9 cellular contexts compared by ENCODE assay signal in the genomic region with DNA sequence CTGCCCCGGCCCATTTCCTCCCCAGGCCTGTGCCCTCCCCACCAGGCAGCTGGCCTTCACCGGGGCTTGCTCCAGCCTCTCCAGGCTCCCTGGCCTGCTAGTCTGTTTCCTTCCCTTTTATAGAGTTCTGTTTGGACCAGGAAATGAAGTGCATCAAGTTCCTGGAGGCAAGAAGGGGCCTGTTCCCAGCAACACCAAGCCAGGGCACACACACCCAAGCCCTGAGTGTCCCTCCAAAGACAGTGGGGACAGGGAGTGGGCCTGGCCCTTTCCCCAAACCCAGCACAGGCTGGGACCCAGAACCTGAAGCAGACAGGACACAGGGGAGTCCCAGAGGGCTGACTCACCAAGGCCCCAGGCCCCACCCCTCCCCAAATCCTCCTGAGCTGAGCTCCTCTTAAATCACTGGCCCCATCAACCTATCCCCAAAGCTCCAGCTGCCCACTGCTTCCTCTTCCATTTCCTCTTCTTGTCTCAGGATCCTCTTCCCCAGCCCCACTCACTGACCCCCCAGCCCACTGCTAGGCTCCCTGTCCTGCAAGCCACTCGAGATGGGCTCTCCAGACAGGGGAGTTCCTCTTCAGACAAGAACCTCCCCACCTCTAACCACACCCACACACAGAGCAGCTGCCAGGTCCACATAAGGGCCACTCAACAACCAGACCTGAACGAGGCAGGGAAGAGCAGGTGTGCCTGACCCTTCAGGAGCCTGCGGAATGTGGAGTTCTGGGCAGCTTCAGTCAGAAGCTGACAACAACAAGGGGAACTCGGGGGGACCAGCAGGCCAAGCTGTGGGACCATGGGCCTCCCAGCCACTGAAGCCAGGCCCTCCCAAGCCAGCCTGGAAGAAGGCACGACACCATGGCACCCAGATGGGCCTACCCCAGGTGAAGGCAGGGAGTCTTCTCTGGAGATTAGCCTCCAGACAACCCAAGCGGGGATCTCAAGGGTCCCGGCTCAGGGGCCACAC.
DNase-seq lines count a peak whose midpoint lies in the region; ATAC-seq and TF ChIP-seq lines count a peak whose summit lies in the region.
"Had no signal": no experiment of that assay in that cellular context is flagged by ENCODE, and none has a peak within 500 bp of the region (broad histone marks: within the 10 kb centered on the region; RNA-seq: fewer than 3 reads in every experiment).

No MANE protein-coding gene starts in this region.

- H3K4me3 Mint-ChIP-seq in stimulated activated effector memory CD8-positive, alpha-beta T cell treated with anti-CD3 and anti-CD28 coated beads, Interleukin-12 subunit alpha, Interleukin-12 subunit beta, amount 100 ng/mL, for 72 hours = no peak overlapping the region
- H3K4me3 Mint-ChIP-seq in activated CD4-positive, alpha-beta memory T cell treated with anti-CD3 and anti-CD28 coated beads, Interleukin-2, amount 10 ng/mL, durations not matched to agents 7 days and 5 days = no peak overlapping the region

- TF ChIP-seq CTCF in HEK293 (tag by site-specific recombination; IDR thresholded peaks at IDR 0.05) (no peak), RWPE2 (IDR thresholded peaks at IDR 0.05; ENCODE audit: poor library complexity, severe bottlenecking) (no peak), WERI-Rb-1 (IDR thresholded peaks at IDR 0.05; ENCODE audit: low read depth, low read length) (no peak)

- H3K4me1 Mint-ChIP-seq in stimulated activated effector memory CD8-positive, alpha-beta T cell treated with anti-CD3 and anti-CD28 coated beads, Interleukin-12 subunit alpha, Interleukin-12 subunit beta, amount 100 ng/mL, for 72 hours = peaks cover 11% of the 10 kb centered on the region
- peaks cover 11% of the 10 kb centered on the region for H3K4me1 Mint-ChIP-seq in activated CD4-positive, alpha-beta memory T cell treated with anti-CD3 and anti-CD28 coated beads, Interleukin-2, amount 10 ng/mL, durations not matched to agents 7 days and 5 days

- H3K27me3 ChIP-seq in RWPE2 (ENCODE audit: insufficient read depth, poor library complexity, severe bottlenecking) = no peaks in the 10 kb centered on the region
- no peaks in the 10 kb centered on the region for H3K27me3 ChIP-seq in WERI-Rb-1 (ENCODE audit: insufficient read depth, low read depth, severe bottlenecking)

- no peaks in the 10 kb centered on the region for H3K9me3 Mint-ChIP-seq in stimulated activated effector memory CD8-positive, alpha-beta T cell treated with anti-CD3 and anti-CD28 coated beads, Interleukin-12 subunit alpha, Interleukin-12 subunit beta, amount 100 ng/mL, for 72 hours
- H3K9me3 Mint-ChIP-seq in activated CD4-positive, alpha-beta memory T cell treated with anti-CD3 and anti-CD28 coated beads, Interleukin-2, amount 10 ng/mL, durations not matched to agents 7 days and 5 days = no peaks in the 10 kb centered on the region

- H3K36me3 Mint-ChIP-seq in stimulated activated effector memory CD8-positive, alpha-beta T cell treated with anti-CD3 and anti-CD28 coated beads, Interleukin-12 subunit alpha, Interleukin-12 subunit beta, amount 100 ng/mL, for 72 hours = no peaks in the 10 kb centered on the region
- H3K36me3 Mint-ChIP-seq in activated CD4-positive, alpha-beta memory T cell treated with anti-CD3 and anti-CD28 coated beads, Interleukin-2, amount 10 ng/mL, durations not matched to agents 7 days and 5 days (ENCODE audit: low read depth) = no peaks in the 10 kb centered on the region

- peak overlapping the region; percentile 68 for H3K27ac Mint-ChIP-seq in stimulated activated effector memory CD8-positive, alpha-beta T cell treated with anti-CD3 and anti-CD28 coated beads, Interleukin-12 subunit alpha, Interleukin-12 subunit beta, amount 100 ng/mL, for 72 hours
- H3K27ac Mint-ChIP-seq in activated CD4-positive, alpha-beta memory T cell treated with anti-CD3 and anti-CD28 coated beads, Interleukin-2, amount 10 ng/mL, durations not matched to agents 7 days and 5 days = no peak overlapping the region

- H3K4me1 ChIP-seq in HEK293 (ENCODE audit: control insufficient read depth, insufficient read depth, low read length) (no peaks in the 10 kb centered on the region), RWPE2 (ENCODE audit: insufficient read depth, poor library complexity, severe bottlenecking) (peaks cover 13% of the 10 kb centered on the region)

- H3K9me3 ChIP-seq in HEK293 (ENCODE audit: control insufficient read depth, insufficient read depth, low read depth, low read length) (no peaks in the 10 kb centered on the region), RWPE2 (ENCODE audit: severe bottlenecking) (no peaks in the 10 kb centered on the region), WERI-Rb-1 (ENCODE audit: severe bottlenecking) (no peaks in the 10 kb centered on the region)

- ATAC-seq in RWPE2 (ENCODE audit: low read depth) = peak; percentile 31
- no peak for ATAC-seq in stimulated activated effector memory CD8-positive, alpha-beta T cell treated with anti-CD3 and anti-CD28 coated beads, Interleukin-12 subunit alpha, Interleukin-12 subunit beta, amount 100 ng/mL, for 72 hours
- ATAC-seq in HG03460 (IDR thresholded peaks at IDR 0.05; ENCODE audit: unreplicated experiment) = no peak

- no peak overlapping the region for H3K27ac ChIP-seq in HEK293 (ENCODE audit: extremely low read depth, low read depth, low read length)
- H3K27ac ChIP-seq in RWPE2 (ENCODE audit: poor library complexity, severe bottlenecking) = peak overlapping the region; percentile 43
- no peak overlapping the region for H3K27ac ChIP-seq in WERI-Rb-1

- DNase-seq in RWPE2 (ENCODE audit: low spot score) (no peak), islet precursor cell (peak; percentile 65), SK-N-DZ (ENCODE audit: low spot score) (no peak), WERI-Rb-1 (no peak)
- DNase-seq in stimulated activated effector memory CD8-positive, alpha-beta T cell treated with anti-CD3 and anti-CD28 coated beads, Interleukin-12 subunit alpha, Interleukin-12 subunit beta, amount 100 ng/mL, for 72 hours (ENCODE audit: low spot score in 2 of 2) = no peak
- no peak for DNase-seq in activated CD4-positive, alpha-beta memory T cell treated with anti-CD3 and anti-CD28 coated beads, Interleukin-2, amount 10 ng/mL, durations not matched to agents 7 days and 5 days
- DNase-seq: activated CD4-positive, alpha-beta T cell treated with anti-CD3 and anti-CD28 coated beads, Interleukin-2, amount 50 U/mL, for 4 hours had no signal

- no peaks in the 10 kb centered on the region for H3K36me3 ChIP-seq in HEK293 (ENCODE audit: control insufficient read depth in 2 of 2, insufficient read depth in 1 of 2, low read length in 2 of 2)
- H3K36me3 ChIP-seq in RWPE2 (ENCODE audit: low read depth) = no peaks in the 10 kb centered on the region
- H3K36me3 ChIP-seq in WERI-Rb-1 = no peaks in the 10 kb centered on the region

- peaks cover 7% of the 10 kb centered on the region for H3K27me3 Mint-ChIP-seq in activated CD4-positive, alpha-beta memory T cell treated with anti-CD3 and anti-CD28 coated beads, Interleukin-2, amount 10 ng/mL, durations not matched to agents 7 days and 5 days

- POLR2A ChIA-PET in HEK293 (lab: Yijun Ruan, JAX) = no interaction called here
- POLR2A ChIA-PET in activated CD4-positive, alpha-beta memory T cell treated with anti-CD3 and anti-CD28 coated beads, Interleukin-2, amount 10 ng/mL, durations not matched to agents 7 days and 5 days (lab: Charles Lee) = no interaction called here

- H3K4me3 ChIP-seq in HEK293 (ENCODE audit: low read depth, low read length) (no peak overlapping the region), RWPE2 (ENCODE audit: severe bottlenecking) (no peak overlapping the region), WERI-Rb-1 (ENCODE audit: low read depth, low read length) (no peak overlapping the region)

- CTCF ChIA-PET in HEK293 (lab: Yijun Ruan, JAX) = interaction anchor here (0.6 to 0.9 kb wide), 3 partner anchors 42 to 645 kb away, joined by 3 read pairs; no protein-coding TSS in a partner anchor
- CTCF ChIA-PET in activated CD4-positive, alpha-beta memory T cell treated with anti-CD3 and anti-CD28 coated beads, Interleukin-2, amount 10 ng/mL, durations not matched to agents 7 days and 5 days (lab: Charles Lee) = no interaction called here

TF ChIP-seq in HEK293, 187 proteins besides CTCF, POLR2A, EP300 and RAD21:
- TF ChIP-seq ZNF324 (tag by site-specific recombination; IDR thresholded peaks at IDR 0.05) (no peak), SP7 (tag by site-specific recombination; IDR thresholded peaks at IDR 0.05) (no peak), KLF1 (tag by site-specific recombination; IDR thresholded peaks at IDR 0.05) (peak; percentile 45; the same call in 1 of the 2 replicates)
TF ChIP-seq in HEK293: peak in this region for 1.
